11 cellular contexts compared by ENCODE assay signal in the genomic region with DNA sequence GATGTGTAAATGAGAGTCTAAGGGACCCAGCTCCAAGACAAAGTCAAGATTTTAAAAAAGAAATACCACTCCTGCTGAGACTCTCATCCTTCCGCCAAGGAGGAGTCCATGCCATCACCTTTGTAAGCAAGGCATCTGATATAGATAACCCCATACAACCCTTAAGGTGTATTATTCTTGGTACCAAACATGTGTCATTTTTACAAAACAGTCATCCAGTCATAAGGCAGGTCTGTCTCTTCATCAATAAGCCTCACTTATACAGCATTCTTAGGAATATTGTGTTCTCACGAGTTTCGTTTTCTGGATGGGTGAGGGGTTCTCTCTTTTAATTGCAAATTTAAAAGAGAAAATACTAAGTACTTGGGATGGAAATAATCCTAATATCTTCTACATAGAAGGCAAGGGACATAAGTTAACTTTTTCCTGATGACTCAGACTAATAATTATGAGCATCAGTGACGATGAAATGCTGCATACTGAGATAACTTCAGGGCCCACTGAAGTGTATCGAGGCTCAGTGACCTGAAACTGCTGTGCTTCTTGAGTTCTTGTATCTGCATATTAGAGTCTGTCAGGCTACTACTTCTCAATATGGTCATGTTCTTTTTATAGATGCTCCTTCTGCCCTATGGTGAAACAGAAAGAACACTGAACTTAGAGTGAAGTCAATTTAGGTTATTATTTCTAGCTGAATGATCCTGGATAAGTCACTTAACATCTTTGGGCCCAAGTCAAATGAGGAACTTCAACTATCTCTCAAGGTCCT.
DNase-seq lines count a peak whose midpoint lies in the region; ATAC-seq and TF ChIP-seq lines count a peak whose summit lies in the region.
"Had no signal": no experiment of that assay in that cellular context is flagged by ENCODE, and none has a peak within 500 bp of the region (broad histone marks: within the 10 kb centered on the region; RNA-seq: fewer than 3 reads in every experiment).

No MANE protein-coding gene starts in this region.

- no peaks in the 10 kb centered on the region for H3K36me3 ChIP-seq in heart left ventricle
- no peaks in the 10 kb centered on the region for H3K36me3 ChIP-seq in HEK293 (ENCODE audit: control insufficient read depth in 2 of 2, insufficient read depth in 1 of 2, low read length in 2 of 2)

- WGBS in heart left ventricle, 4 donors = 75 to 81% (median 78%) methylated on average over 5 of the region's 5 CpGs

- H3K4me1 ChIP-seq in heart left ventricle = peaks cover 0 to 69% (median 36%) of the 10 kb centered on the region in 12 donors
- no peaks in the 10 kb centered on the region for H3K4me1 ChIP-seq in HEK293 (ENCODE audit: control insufficient read depth, insufficient read depth, low read length)

- no peaks in the 10 kb centered on the region for H3K27me3 ChIP-seq in heart left ventricle

- H3K27me3 Mint-ChIP-seq in stimulated activated memory B cell treated with anti-CD40 and anti-IgM and Interleukin-4, amounts not matched to agents 10 μg/mL and 1 μg/mL and 100 μg/mL, for 72 hours = no peaks in the 10 kb centered on the region
- H3K27me3 Mint-ChIP-seq: activated T-helper 17 cell treated with anti-CD3 and anti-CD28 coated beads, Interleukin-2, amount 50 U/mL, for 72 hours; T-cell had no signal

- H3K9me3 ChIP-seq in heart left ventricle = no peaks in the 10 kb centered on the region
- no peaks in the 10 kb centered on the region for H3K9me3 ChIP-seq in HEK293 (ENCODE audit: control insufficient read depth, insufficient read depth, low read depth, low read length)

- no peaks in the 10 kb centered on the region for H3K9me3 Mint-ChIP-seq in stimulated activated memory B cell treated with anti-CD40 and anti-IgM and Interleukin-4, amounts not matched to agents 10 μg/mL and 1 μg/mL and 100 μg/mL, for 72 hours
- H3K9me3 Mint-ChIP-seq: activated T-helper 17 cell treated with anti-CD3 and anti-CD28 coated beads, Interleukin-2, amount 50 U/mL, for 72 hours; T-cell had no signal

- DNase-seq in heart left ventricle (no peak), cardiac septum (ENCODE audit: low spot score) (no peak), medulla oblongata (ENCODE audit: extremely low spot score) (no peak), NCI-H524 treated with DMSO at 0.1 percent for 48 hours (lab: John Stamatoyannopoulos, UW) (no peak)
- no peak for DNase-seq in central memory CD4-positive, alpha-beta T cell
- DNase-seq: NCI-H2029 treated with DMSO at 0.1 percent for 48 hours, T-cell had no signal

- H3K27ac ChIP-seq in heart left ventricle (no peak overlapping the region), HEK293 (ENCODE audit: extremely low read depth, low read depth, low read length) (no peak overlapping the region)

- TF ChIP-seq CTCF in heart left ventricle (IDR thresholded peaks at IDR 0.05) (no peak), HEK293 (tag by site-specific recombination; IDR thresholded peaks at IDR 0.05) (no peak)

- peak overlapping the region; percentile 50 for H3K4me3 Mint-ChIP-seq in stimulated activated memory B cell treated with anti-CD40 and anti-IgM and Interleukin-4, amounts not matched to agents 10 μg/mL and 1 μg/mL and 100 μg/mL, for 72 hours
- H3K4me3 Mint-ChIP-seq: activated T-helper 17 cell treated with anti-CD3 and anti-CD28 coated beads, Interleukin-2, amount 50 U/mL, for 72 hours; T-cell had no signal

- peak overlapping the region; percentile 75 for H3K27ac Mint-ChIP-seq in stimulated activated memory B cell treated with anti-CD40 and anti-IgM and Interleukin-4, amounts not matched to agents 10 μg/mL and 1 μg/mL and 100 μg/mL, for 72 hours

- ATAC-seq in heart left ventricle = peak in 3 of 4 donors; percentile 31 to 66 (median 31)
- ATAC-seq in HG03460 (IDR thresholded peaks at IDR 0.05; ENCODE audit: unreplicated experiment) = peak; percentile 99
- ATAC-seq in stimulated activated memory B cell treated with anti-CD40 and anti-IgM and Interleukin-4, amounts not matched to agents 10 μg/mL and 1 μg/mL and 100 μg/mL, for 72 hours = peak; percentile 100
- ATAC-seq: activated T-helper 17 cell treated with anti-CD3 and anti-CD28 coated beads, Interleukin-2, amount 50 U/mL, for 72 hours; T-cell had no signal

- H3K36me3 Mint-ChIP-seq in stimulated activated memory B cell treated with anti-CD40 and anti-IgM and Interleukin-4, amounts not matched to agents 10 μg/mL and 1 μg/mL and 100 μg/mL, for 72 hours = peaks cover 6% of the 10 kb centered on the region

- TF ChIP-seq POLR2A in heart left ventricle (IDR thresholded peaks at IDR 0.05) = no peak

- H3K4me1 Mint-ChIP-seq in stimulated activated memory B cell treated with anti-CD40 and anti-IgM and Interleukin-4, amounts not matched to agents 10 μg/mL and 1 μg/mL and 100 μg/mL, for 72 hours = peaks cover 58% of the 10 kb centered on the region

- POLR2A ChIA-PET in HEK293 (lab: Yijun Ruan, JAX) = no interaction called here

- CTCF ChIA-PET in HEK293 (lab: Yijun Ruan, JAX) = no interaction called here

- H3K4me3 ChIP-seq in heart left ventricle (no peak overlapping the region), HEK293 (ENCODE audit: low read depth, low read length) (no peak overlapping the region)

- intact Hi-C loops in heart left ventricle (cut with DNase I) = no loop called here
- intact Hi-C loops in cardiac septum (cut with DNase I) = no loop called here

TF ChIP-seq in HEK293, 187 proteins besides CTCF, POLR2A, EP300 and RAD21:
- no peak for TF ChIP-seq ZNF488 (tag by site-specific recombination; IDR thresholded peaks at IDR 0.05)
- no peak for TF ChIP-seq ZNF48 (tag by site-specific recombination; IDR thresholded peaks at IDR 0.05)
- no peak for TF ChIP-seq ZNF677 (tag by site-specific recombination; IDR thresholded peaks at IDR 0.05)
- TF ChIP-seq, protein P1, sequence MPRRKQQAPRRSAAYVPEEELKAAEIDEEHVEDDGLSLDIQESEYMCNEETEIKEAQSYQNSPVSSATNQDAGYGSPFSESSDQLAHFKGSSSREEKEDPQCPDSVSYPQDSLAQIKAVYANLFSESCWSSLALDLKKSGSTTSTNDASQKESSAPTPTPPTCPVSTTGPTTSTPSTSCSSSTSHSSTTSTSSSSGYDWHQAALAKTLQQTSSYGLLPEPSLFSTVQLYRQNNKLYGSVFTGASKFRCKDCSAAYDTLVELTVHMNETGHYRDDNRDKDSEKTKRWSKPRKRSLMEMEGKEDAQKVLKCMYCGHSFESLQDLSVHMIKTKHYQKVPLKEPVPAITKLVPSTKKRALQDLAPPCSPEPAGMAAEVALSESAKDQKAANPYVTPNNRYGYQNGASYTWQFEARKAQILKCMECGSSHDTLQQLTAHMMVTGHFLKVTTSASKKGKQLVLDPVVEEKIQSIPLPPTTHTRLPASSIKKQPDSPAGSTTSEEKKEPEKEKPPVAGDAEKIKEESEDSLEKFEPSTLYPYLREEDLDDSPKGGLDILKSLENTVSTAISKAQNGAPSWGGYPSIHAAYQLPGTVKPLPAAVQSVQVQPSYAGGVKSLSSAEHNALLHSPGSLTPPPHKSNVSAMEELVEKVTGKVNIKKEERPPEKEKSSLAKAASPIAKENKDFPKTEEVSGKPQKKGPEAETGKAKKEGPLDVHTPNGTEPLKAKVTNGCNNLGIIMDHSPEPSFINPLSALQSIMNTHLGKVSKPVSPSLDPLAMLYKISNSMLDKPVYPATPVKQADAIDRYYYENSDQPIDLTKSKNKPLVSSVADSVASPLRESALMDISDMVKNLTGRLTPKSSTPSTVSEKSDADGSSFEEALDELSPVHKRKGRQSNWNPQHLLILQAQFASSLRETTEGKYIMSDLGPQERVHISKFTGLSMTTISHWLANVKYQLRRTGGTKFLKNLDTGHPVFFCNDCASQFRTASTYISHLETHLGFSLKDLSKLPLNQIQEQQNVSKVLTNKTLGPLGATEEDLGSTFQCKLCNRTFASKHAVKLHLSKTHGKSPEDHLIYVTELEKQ (tag by site-specific recombination; IDR thresholded peaks at IDR 0.05; ENCODE audit: borderline replicate concordance) = no peak
- TF ChIP-seq ZNF155 (tag by site-specific recombination; IDR thresholded peaks at IDR 0.05) = no peak
- TF ChIP-seq ZNF354C (tag by site-specific recombination; IDR thresholded peaks at IDR 0.05; ENCODE audit: borderline replicate concordance, low read depth) = no peak
- TF ChIP-seq ZNF558 (tag by site-specific recombination; IDR thresholded peaks at IDR 0.05) = 0 out of 2 replicates have a peak, but pooled peaks have one; percentile 27
- TF ChIP-seq, protein P2, sequence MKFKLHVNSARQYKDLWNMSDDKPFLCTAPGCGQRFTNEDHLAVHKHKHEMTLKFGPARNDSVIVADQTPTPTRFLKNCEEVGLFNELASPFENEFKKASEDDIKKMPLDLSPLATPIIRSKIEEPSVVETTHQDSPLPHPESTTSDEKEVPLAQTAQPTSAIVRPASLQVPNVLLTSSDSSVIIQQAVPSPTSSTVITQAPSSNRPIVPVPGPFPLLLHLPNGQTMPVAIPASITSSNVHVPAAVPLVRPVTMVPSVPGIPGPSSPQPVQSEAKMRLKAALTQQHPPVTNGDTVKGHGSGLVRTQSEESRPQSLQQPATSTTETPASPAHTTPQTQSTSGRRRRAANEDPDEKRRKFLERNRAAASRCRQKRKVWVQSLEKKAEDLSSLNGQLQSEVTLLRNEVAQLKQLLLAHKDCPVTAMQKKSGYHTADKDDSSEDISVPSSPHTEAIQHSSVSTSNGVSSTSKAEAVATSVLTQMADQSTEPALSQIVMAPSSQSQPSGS (tag by site-specific recombination; IDR thresholded peaks at IDR 0.05; ENCODE audit: low read depth) = no peak

Comparison
In these comparisons a context has a peak if more than half of its experiments do, and no peak if none do; other contexts are left out.
1. ATAC-seq: peak in every context shown above with its lines; median percentile 100 in stimulated activated memory B cell treated with anti-CD40 and anti-IgM and Interleukin-4, amounts not matched to agents 10 μg/mL and 1 μg/mL and 100 μg/mL, for 72 hours; 99 in HG03460; 31 in heart left ventricle.